ENCODE assay signal across 10 cellular contexts in the genomic region with DNA sequence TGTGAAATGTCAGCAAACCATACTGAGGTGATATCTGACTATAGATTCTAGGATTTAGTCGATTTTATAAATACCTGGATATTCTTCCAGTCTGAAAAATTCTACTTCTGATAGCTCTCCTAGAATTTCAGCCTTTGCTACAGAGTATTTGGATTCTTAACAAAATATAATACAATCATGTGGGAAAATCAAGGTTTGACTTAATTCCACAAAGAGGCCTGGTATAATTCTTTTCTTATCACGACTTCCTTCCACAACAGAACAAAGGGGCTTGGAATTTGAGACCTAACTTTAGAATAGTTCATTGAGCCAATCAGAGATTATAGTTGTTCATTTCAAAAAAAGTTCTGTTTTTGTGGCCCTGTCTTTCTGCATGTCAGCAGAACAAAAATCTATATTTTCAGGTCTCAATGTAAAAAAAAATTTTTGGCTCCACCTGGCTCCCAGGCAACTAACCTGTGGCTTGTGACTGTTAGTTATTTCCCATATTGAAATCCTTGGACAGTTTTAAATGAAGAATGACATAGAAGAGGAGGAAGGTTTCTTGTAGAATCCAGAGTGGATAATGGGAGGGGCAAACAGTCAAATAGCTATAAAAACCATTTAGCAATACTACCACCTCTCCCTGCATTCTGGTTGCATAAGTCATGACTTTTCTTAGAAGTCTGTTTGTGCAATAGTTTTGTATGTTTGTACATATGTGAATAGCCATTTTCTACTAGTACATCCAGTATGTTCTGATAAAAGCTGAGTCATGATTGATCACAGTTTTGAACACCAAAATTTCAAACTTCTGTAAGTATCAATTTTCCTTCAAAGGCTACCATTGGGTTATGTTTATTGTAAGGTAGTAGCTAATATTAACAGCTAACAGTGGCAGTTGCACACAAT. TPM values are rescaled to one million over a fixed set of nuclear protein-coding genes. Genes with fewer than 3 reads are reported as not detected.
DNase-seq lines count a peak whose midpoint lies in the region; ATAC-seq and TF ChIP-seq lines count a peak whose summit lies in the region.
"Had no signal": no experiment of that assay in that cellular context is flagged by ENCODE, and none has a peak within 500 bp of the region (broad histone marks: within the 10 kb centered on the region; RNA-seq: fewer than 3 reads in every experiment).

No MANE protein-coding gene starts in this region.

- peaks cover 41% of the 10 kb centered on the region for H3K4me1 Mint-ChIP-seq in type B pancreatic cell (ENCODE audit: unreplicated experiment)

- no peak for ATAC-seq in SK-N-SH treated with all-trans-retinoic acid at 6 μM for 48 hours

- H3K27me3 ChIP-seq in SK-N-SH (ENCODE audit: insufficient read depth): no peaks in the 10 kb centered on the region
- no peaks in the 10 kb centered on the region for H3K27me3 ChIP-seq in adipocyte (replicated peaks; ENCODE audit: control insufficient read depth, insufficient read depth, low read length)
- no peaks in the 10 kb centered on the region for H3K27me3 ChIP-seq in hepatocyte

- H3K27me3 Mint-ChIP-seq in type B pancreatic cell: no peaks in the 10 kb centered on the region

- no peaks in the 10 kb centered on the region for H3K9me3 ChIP-seq in SK-N-SH
- H3K9me3 ChIP-seq in adipocyte (ENCODE audit: control insufficient read depth, low read length): no peaks in the 10 kb centered on the region
- H3K9me3 ChIP-seq in hepatocyte (ENCODE audit: low read depth): no peaks in the 10 kb centered on the region

- peaks cover 3% of the 10 kb centered on the region for H3K36me3 Mint-ChIP-seq in type B pancreatic cell

- H2AFZ ChIP-seq in SK-N-SH (ENCODE audit: low read depth) (no peak overlapping the region), hepatocyte (no peak overlapping the region)

- peaks cover 48% of the 10 kb centered on the region for H3K79me2 ChIP-seq in SK-N-SH (ENCODE audit: insufficient read depth)
- H3K79me2 ChIP-seq in hepatocyte: no peaks in the 10 kb centered on the region

- POLR2A ChIA-PET in SK-N-SH (lab: Yijun Ruan, JAX): no interaction called here

- H3K4me3 Mint-ChIP-seq in type B pancreatic cell: peak overlapping the region; percentile 38

- WGBS in SK-N-SH (ENCODE audit: low lambda C conversion rate): 54% methylated on average over 2 of the region's 2 CpGs
- WGBS in hepatocyte (ENCODE audit: low lambda C conversion rate, missing lambda C conversion rate): 78% methylated on average over 2 of the region's 2 CpGs

- H3K9ac ChIP-seq in SK-N-SH (no peak overlapping the region), adipocyte (ENCODE audit: low read length) (peak overlapping the region; percentile 43)

- H3K27ac ChIP-seq in SK-N-SH (ENCODE audit: low read depth in 2 of 2, low read length in 1 of 2) (peak overlapping the region in 1 of 2 experiments; percentile 62; a peak in 1 of 4 replicates), hepatocyte (peak overlapping the region; percentile 90)
- H3K27ac ChIP-seq: 22Rv1 had no signal

- peaks cover 16 to 35% of the 10 kb centered on the region in 2 experiments; a peak in 3 of 4 replicates for H3K4me1 ChIP-seq in SK-N-SH (ENCODE audit: control insufficient read depth in 1 of 2, insufficient read depth in 2 of 2, low read depth in 1 of 2, low read length in 1 of 2)
- H3K4me1 ChIP-seq in adipocyte (ENCODE audit: control insufficient read depth, insufficient read depth, low read length): peaks cover 71% of the 10 kb centered on the region
- H3K4me1 ChIP-seq in hepatocyte (ENCODE audit: insufficient read depth): peaks cover 50% of the 10 kb centered on the region

- TF ChIP-seq EP300 in SK-N-SH (IDR thresholded peaks at IDR 0.05; ENCODE audit: borderline replicate concordance in 1 of 2, low read depth in 1 of 2, low read length in 1 of 2): no peak

- DNase-seq in SK-N-SH (no peak), adipocyte (ENCODE audit: low read depth) (peak; percentile 93), hepatocyte (ENCODE audit: low spot score) (peak; percentile 61), type B pancreatic cell (ENCODE audit: extremely low spot score, unreplicated experiment) (no peak), NCI-H1436 (lab: John Stamatoyannopoulos, UW) (no peak), T-helper 2 cell (no peak), NCI-H510A treated with DMSO at 0.1 percent for 48 hours (lab: John Stamatoyannopoulos, UW) (no peak)
- DNase-seq: stimulated activated CD4-positive, alpha-beta T cell treated with anti-CD3 and anti-CD28 coated beads, Interleukin-2, amount 100 ng/mL, for 24 hours had no signal

- peak overlapping the region; percentile 83 for H3K27ac Mint-ChIP-seq in type B pancreatic cell

- no peak for TF ChIP-seq RAD21 in SK-N-SH (IDR thresholded peaks at IDR 0.05; ENCODE audit: low read length)

- TF ChIP-seq CTCF in SK-N-SH (IDR thresholded peaks at IDR 0.05) (no peak), hepatocyte (IDR thresholded peaks at IDR 0.05; ENCODE audit: poor library complexity) (no peak), type B pancreatic cell (conservative IDR thresholded peaks at IDR 0.05) (no peak)

- H3K36me3 ChIP-seq in SK-N-SH (replicated peaks in 1 of 2; ENCODE audit: control insufficient read depth in 1 of 2, insufficient read depth in 2 of 2, low read length in 1 of 2): peaks cover 17 to 52% of the 10 kb centered on the region in 2 experiments
- no peaks in the 10 kb centered on the region for H3K36me3 ChIP-seq in adipocyte (ENCODE audit: control insufficient read depth, insufficient read depth, low read length, severe bottlenecking)
- no peaks in the 10 kb centered on the region for H3K36me3 ChIP-seq in hepatocyte (replicated peaks; ENCODE audit: insufficient read depth, low read depth)

- no peak overlapping the region for H3K4me3 ChIP-seq in SK-N-SH (ENCODE audit: low read depth in 2 of 2, low read length in 1 of 2)
- peak overlapping the region; percentile 35 for H3K4me3 ChIP-seq in adipocyte (ENCODE audit: low read length)
- no peak overlapping the region for H3K4me3 ChIP-seq in hepatocyte

- CTCF ChIA-PET in SK-N-SH (lab: Yijun Ruan, JAX): interaction anchor here (1.4 to 1.7 kb wide), 2 partner anchors 21 to 107 kb away, joined by 3 to 4 read pairs; no protein-coding TSS in a partner anchor

- peak overlapping the region; percentile 0; the same call in 1 of the 2 replicates for H3K4me2 ChIP-seq in SK-N-SH
- H3K4me2 ChIP-seq in hepatocyte: no peak overlapping the region

- H4K20me1 ChIP-seq in SK-N-SH (ENCODE audit: insufficient read depth): no peaks in the 10 kb centered on the region
- no peaks in the 10 kb centered on the region for H4K20me1 ChIP-seq in hepatocyte (ENCODE audit: insufficient read depth, poor library complexity, severe bottlenecking)

- peaks cover 57% of the 10 kb centered on the region for H3F3A ChIP-seq in SK-N-SH (replicated peaks; ENCODE audit: insufficient read depth)

- H3K9me2 ChIP-seq in SK-N-SH (no peaks in the 10 kb centered on the region), hepatocyte (replicated peaks; ENCODE audit: insufficient read depth) (no peaks in the 10 kb centered on the region)

- no peaks in the 10 kb centered on the region for H3K9me3 Mint-ChIP-seq in type B pancreatic cell

TF ChIP-seq in SK-N-SH, 30 proteins besides CTCF, POLR2A, EP300 and RAD21 (continues in another document):
- TF ChIP-seq RCOR1 (IDR thresholded peaks at IDR 0.05; ENCODE audit: low read length): no peak
- no peak for TF ChIP-seq SIN3A (IDR thresholded peaks at IDR 0.05; ENCODE audit: borderline replicate concordance, low read depth, low read length)
- TF ChIP-seq RXRA (IDR thresholded peaks at IDR 0.05; ENCODE audit: borderline replicate concordance, low read depth): no peak
- TF ChIP-seq TCF12 (IDR thresholded peaks at IDR 0.05): no peak
- no peak for TF ChIP-seq NRF1 (IDR thresholded peaks at IDR 0.05; ENCODE audit: low read depth, low read length)
- TF ChIP-seq FOXJ3 (CRISPR knock-in tag; IDR thresholded peaks at IDR 0.05): no peak
- TF ChIP-seq PBX3 (IDR thresholded peaks at IDR 0.05): no peak

TF ChIP-seq in SK-N-SH treated with all-trans-retinoic acid at 6 μM for 48 hours, 23 proteins besides CTCF, POLR2A, EP300 and RAD21:
- no peak for TF ChIP-seq ESRRG (CRISPR knock-in tag; IDR thresholded peaks at IDR 0.05)
- no peak for TF ChIP-seq PPARA (CRISPR knock-in tag; IDR thresholded peaks at IDR 0.05; ENCODE audit: borderline replicate concordance)
- no peak for TF ChIP-seq CSRNP3 (CRISPR knock-in tag; IDR thresholded peaks at IDR 0.05)

RNA-seq across cellular contexts. Expression of gene TM4SF1, which starts 4.0 kb away (rescaled TPM):
- polyA plus RNA-seq in SK-N-SH (2012; rRNA removed) (209 and 257 TPM in 2 replicates), hepatocyte (179 and 194 TPM in 2 replicates)
- polyA plus RNA-seq in SK-N-SH (2012; cell fraction: cytosol; rRNA removed): 194 and 219 TPM in 2 replicates
- polyA plus RNA-seq in SK-N-SH (2012; cell fraction: nucleus; rRNA removed): 231 and 358 TPM in 2 replicates
- total RNA-seq in hepatocyte (164 and 166 TPM in 2 replicates), type B pancreatic cell (ENCODE audit: low replicate concordance) (39.4 and 82.3 TPM in 2 replicates)

RNA-seq across cellular contexts. Expression of gene TM4SF18, which starts 40.0 kb away (rescaled TPM):
- polyA plus RNA-seq in SK-N-SH (2012; rRNA removed): 0.30 and 0.32 TPM in 2 replicates
- 0.20 and 0.40 TPM in 2 replicates for polyA plus RNA-seq in SK-N-SH (2012; cell fraction: cytosol; rRNA removed)
- polyA plus RNA-seq in SK-N-SH (2012; cell fraction: nucleus; rRNA removed): 0.05 and 0.12 TPM in 2 replicates
- total RNA-seq in hepatocyte: 1.7 and 3.7 TPM in 2 replicates
- 1.5 and 2.1 TPM in 2 replicates for polyA plus RNA-seq in hepatocyte
- 0.33 TPM in 1 of 2 replicates, not detected in the other for total RNA-seq in type B pancreatic cell (ENCODE audit: low replicate concordance)

Comparison
In these comparisons a context has a peak if more than half of its experiments do, and no peak if none do; other contexts are left out.
1. DNase-seq: peak in adipocyte (single experiment) and hepatocyte (single experiment); none in SK-N-SH (single experiment), type B pancreatic cell (single experiment), NCI-H1436 (single experiment), T-helper 2 cell (0 of 5) and NCI-H510A treated with DMSO at 0.1 percent for 48 hours (single experiment).